Comparison of ENCODE assay signal across 8 cellular contexts in the genomic region with DNA sequence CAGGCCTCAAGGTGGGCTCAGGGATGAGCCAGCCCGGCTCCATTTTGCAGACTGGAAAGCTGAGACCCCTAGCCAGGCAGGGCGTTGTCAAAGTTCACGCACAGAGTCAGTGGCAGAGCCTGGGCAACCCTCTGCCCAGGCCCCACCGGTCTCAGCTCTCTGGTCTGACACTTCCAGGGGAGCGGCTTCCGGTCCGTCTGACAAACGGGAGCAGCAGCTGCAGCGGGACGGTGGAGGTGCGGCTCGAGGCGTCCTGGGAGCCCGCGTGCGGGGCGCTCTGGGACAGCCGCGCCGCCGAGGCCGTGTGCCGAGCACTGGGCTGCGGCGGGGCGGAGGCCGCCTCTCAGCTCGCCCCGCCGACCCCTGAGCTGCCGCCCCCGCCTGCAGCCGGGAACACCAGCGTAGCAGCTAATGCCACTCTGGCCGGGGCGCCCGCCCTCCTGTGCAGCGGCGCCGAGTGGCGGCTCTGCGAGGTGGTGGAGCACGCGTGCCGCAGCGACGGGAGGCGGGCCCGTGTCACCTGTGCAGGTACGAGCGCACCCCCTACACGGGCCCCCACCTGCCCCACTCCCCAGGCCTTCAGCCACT. TPM values are rescaled to one million over a fixed set of nuclear protein-coding genes. Genes with fewer than 3 reads are reported as not detected.
DNase-seq lines count a peak whose midpoint lies in the region; ATAC-seq and TF ChIP-seq lines count a peak whose summit lies in the region.

No MANE protein-coding gene starts in this region.

- H3K9me3 ChIP-seq in iPS-18a (ENCODE audit: control insufficient read depth, low read depth, low read length) = no peaks in the 10 kb centered on the region

- no peaks in the 10 kb centered on the region for H3K27me3 Mint-ChIP-seq in activated CD4-positive, alpha-beta memory T cell treated with anti-CD3 and anti-CD28 coated beads, Interleukin-2, amount 10 ng/mL, durations not matched to agents 7 days and 5 days

- H3K36me3 Mint-ChIP-seq in activated CD4-positive, alpha-beta memory T cell treated with anti-CD3 and anti-CD28 coated beads, Interleukin-2, amount 10 ng/mL, durations not matched to agents 7 days and 5 days (ENCODE audit: low read depth) = peaks cover 68% of the 10 kb centered on the region

- CTCF ChIA-PET in activated CD4-positive, alpha-beta memory T cell treated with anti-CD3 and anti-CD28 coated beads, Interleukin-2, amount 10 ng/mL, durations not matched to agents 7 days and 5 days (lab: Charles Lee) = no interaction called here

- no peaks in the 10 kb centered on the region for H3K4me1 ChIP-seq in iPS-18a (ENCODE audit: control insufficient read depth, low read depth, low read length)

- peak overlapping the region; percentile 26 for H3K27ac Mint-ChIP-seq in activated CD4-positive, alpha-beta memory T cell treated with anti-CD3 and anti-CD28 coated beads, Interleukin-2, amount 10 ng/mL, durations not matched to agents 7 days and 5 days

- no peak for TF ChIP-seq POLR2A in erythroblast (IDR thresholded peaks at IDR 0.05; ENCODE audit: low read length)

- H3K36me3 ChIP-seq in H7 (replicated peaks; ENCODE audit: control insufficient read depth, insufficient read depth, low read length) (no peaks in the 10 kb centered on the region), iPS-18a (ENCODE audit: control insufficient read depth, low read depth, low read length) (no peaks in the 10 kb centered on the region)

- H3K9ac ChIP-seq in iPS-18a (ENCODE audit: low read length) = no peak overlapping the region

- H3K4me3 ChIP-seq in H7 (ENCODE audit: insufficient read depth, low read depth, low read length) (peak overlapping the region; percentile 42), iPS-18a (ENCODE audit: low read length) (peak overlapping the region; percentile 56), skin epidermis (peak overlapping the region; percentile 4 to 46 (median 21))

- no peak overlapping the region for H3K27ac ChIP-seq in iPS-18a (ENCODE audit: low read length)
- H3K27ac ChIP-seq in skin epidermis = peak overlapping the region in 1 of 21 experiments; percentile 13

- DNase-seq in H7 (peak; percentile 83), erythroblast (lab: John Stamatoyannopoulos, UW) (no peak), foreskin melanocyte (no peak)
- no peak for DNase-seq in activated CD4-positive, alpha-beta memory T cell treated with anti-CD3 and anti-CD28 coated beads, Interleukin-2, amount 10 ng/mL, durations not matched to agents 7 days and 5 days

- no peaks in the 10 kb centered on the region for H3K9me3 Mint-ChIP-seq in activated CD4-positive, alpha-beta memory T cell treated with anti-CD3 and anti-CD28 coated beads, Interleukin-2, amount 10 ng/mL, durations not matched to agents 7 days and 5 days

- H3K4me3 Mint-ChIP-seq in activated CD4-positive, alpha-beta memory T cell treated with anti-CD3 and anti-CD28 coated beads, Interleukin-2, amount 10 ng/mL, durations not matched to agents 7 days and 5 days = no peak overlapping the region

- H3K27me3 ChIP-seq in H7 (ENCODE audit: control insufficient read depth, insufficient read depth, low read length) = peaks cover 49% of the 10 kb centered on the region
- H3K27me3 ChIP-seq in iPS-18a (ENCODE audit: control insufficient read depth, insufficient read depth, low read length) = peaks cover 83% of the 10 kb centered on the region

- POLR2A ChIA-PET in activated CD4-positive, alpha-beta memory T cell treated with anti-CD3 and anti-CD28 coated beads, Interleukin-2, amount 10 ng/mL, durations not matched to agents 7 days and 5 days (lab: Charles Lee) = interaction anchor here (0.6 to 5.2 kb wide), 5 partner anchors 12 to 35 kb away, joined by 3 to 35 read pairs (median 6); no protein-coding TSS in a partner anchor

- no peak for ATAC-seq in HG02610 (IDR thresholded peaks at IDR 0.05; ENCODE audit: unreplicated experiment)
- ATAC-seq in GM21737 (IDR thresholded peaks at IDR 0.05; ENCODE audit: unreplicated experiment) = no peak

- H3K4me1 Mint-ChIP-seq in activated CD4-positive, alpha-beta memory T cell treated with anti-CD3 and anti-CD28 coated beads, Interleukin-2, amount 10 ng/mL, durations not matched to agents 7 days and 5 days = peaks cover 64% of the 10 kb centered on the region

RNA-seq across cellular contexts. Expression of gene CD6, which starts 36.0 kb away (rescaled TPM):
- total RNA-seq in H7 (2014; rRNA removed; shearing (Covaris generic)) = not detected in 2 replicates
- total RNA-seq in activated CD4-positive, alpha-beta memory T cell treated with anti-CD3 and anti-CD28 coated beads, Interleukin-2, amount 10 ng/mL, durations not matched to agents 7 days and 5 days = 100 to 1,000 TPM; 293 to 299 TPM

RNA-seq across cellular contexts. Expression of gene SLC15A3, which starts 55.5 kb away (rescaled TPM):
- 2.7 and 6.1 TPM in 2 replicates for total RNA-seq in H7 (2014; rRNA removed; shearing (Covaris generic))
- total RNA-seq in activated CD4-positive, alpha-beta memory T cell treated with anti-CD3 and anti-CD28 coated beads, Interleukin-2, amount 10 ng/mL, durations not matched to agents 7 days and 5 days = 1 to 10 TPM in 1 of 2 experiments, under 1 TPM in 1; 0.28 to 1.0 TPM

Comparison
In these comparisons a context has a peak if more than half of its experiments do, and no peak if none do; other contexts are left out.
1. RNA of gene CD6, which starts 36.0 kb away (total RNA-seq): 293 to 299 TPM in activated CD4-positive, alpha-beta memory T cell treated with anti-CD3 and anti-CD28 coated beads, Interleukin-2, amount 10 ng/mL, durations not matched to agents 7 days and 5 days; not detected in H7; every median in the first group is over 100 times any median in the second.
2. Peak in every context shown above with its lines, with median percentiles within 50 percentile points of each other: H3K4me3 ChIP-seq.